25 cellular contexts compared by ENCODE assay signal in genomic region chr10:34101001-34101400, GRCh38.
DNase-seq lines count a peak whose midpoint lies in the region; ATAC-seq, FAIRE-seq and TF ChIP-seq lines count a peak whose summit lies in the region.
"Had no signal": no experiment of that assay in that cellular context is flagged by ENCODE, and none has a peak within 500 bp of the region (broad histone marks: within the 10 kb centered on the region; RNA-seq: fewer than 3 reads in every experiment).

No MANE protein-coding gene starts in this region.

- intact Hi-C loops in kidney (cut with DNase I) (no loop called here), upper lobe of right lung (cut with DNase I) (no loop called here), left ventricle myocardium inferior (cut with micrococcal nuclease) (no loop called here)

- no peaks in the 10 kb centered on the region for H4K20me1 ChIP-seq in smooth muscle cell (ENCODE audit: low read depth)
- H4K20me1 ChIP-seq: BLaER1 had no signal

- peaks cover 20% of the 10 kb centered on the region for H3F3A ChIP-seq in smooth muscle cell (ENCODE audit: low read depth)

- H3K9me3 ChIP-seq in kidney (ENCODE audit: control insufficient read depth in 1 of 2, low read length in 2 of 2) (peaks cover 0 to 8% of the 10 kb centered on the region in 2 donors), smooth muscle cell (replicated peaks; ENCODE audit: low read depth) (no peaks in the 10 kb centered on the region), upper lobe of right lung (no peaks in the 10 kb centered on the region), left ventricle myocardium inferior (replicated peaks) (peaks cover 26% of the 10 kb centered on the region)

- ATAC-seq in upper lobe of right lung: no peak
- ATAC-seq: HepG2, K562 had no signal

- DNase-seq in HTR-8/SVneo (ENCODE audit: insufficient read length, low spot score): no peak
- no peak for DNase-seq in kidney
- no peak for DNase-seq in smooth muscle cell (lab: John Stamatoyannopoulos, UW; ENCODE audit: unreplicated experiment)
- no peak for DNase-seq in upper lobe of right lung
- no peak for DNase-seq in germinal center (ENCODE audit: low spot score)
- DNase-seq in NCI-H2081 (lab: John Stamatoyannopoulos, UW): no peak
- no peak for DNase-seq in left ventricle myocardium inferior
- DNase-seq: 8988T; CD4-positive, CD25-positive, alpha-beta regulatory T cell; DMS153; DND-41; Kasumi-1; NCI-H1092 treated with DMSO at 0.1 percent for 48 hours; NCI-H1436; NCI-H187; NCI-H446; NCI-H524 treated with DMSO at 0.1 percent for 48 hours; NCI-H774; SIG-M5 had no signal

- no peak overlapping the region for H3K9ac ChIP-seq in kidney (ENCODE audit: low read length in 2 of 2)
- no peak overlapping the region for H3K9ac ChIP-seq in smooth muscle cell (ENCODE audit: low read depth)
- H3K9ac ChIP-seq: BLaER1 had no signal

- peak; percentile 67 for FAIRE-seq in HTR-8/SVneo (lab: Jason Lieb, UNC)
- no peak for FAIRE-seq in kidney (lab: Jason Lieb, UNC)
- FAIRE-seq: GM19239, HepG2, K562, RCC 7860 had no signal

- 100% methylated on average over 5 of the region's 5 CpGs for WGBS in smooth muscle cell (ENCODE audit: low lambda C conversion rate)

- H3K27me3 ChIP-seq in smooth muscle cell (ENCODE audit: low read depth) (no peaks in the 10 kb centered on the region), upper lobe of right lung (no peaks in the 10 kb centered on the region), left ventricle myocardium inferior (ENCODE audit: low read depth) (no peaks in the 10 kb centered on the region)
- H3K27me3 ChIP-seq: BLaER1 had no signal

- no peak overlapping the region for H2AFZ ChIP-seq in smooth muscle cell (ENCODE audit: low read depth)

- H3K27ac ChIP-seq in kidney (ENCODE audit: low read depth in 2 of 2, low read length in 2 of 2): peak overlapping the region; percentile 77 to 82
- peak overlapping the region; percentile 93 for H3K27ac ChIP-seq in smooth muscle cell (ENCODE audit: low read depth)
- H3K27ac ChIP-seq in upper lobe of right lung: peak overlapping the region; percentile 61
- no peak overlapping the region for H3K27ac ChIP-seq in left ventricle myocardium inferior (replicated peaks)
- H3K27ac ChIP-seq: BLaER1, HL-60 had no signal

- no peaks in the 10 kb centered on the region for H3K79me2 ChIP-seq in smooth muscle cell (ENCODE audit: low read depth)

- H3K4me2 ChIP-seq in smooth muscle cell: no peak overlapping the region
- H3K4me2 ChIP-seq: BLaER1 had no signal

- peaks cover 0 to 3% of the 10 kb centered on the region in 2 donors for H3K4me1 ChIP-seq in kidney (ENCODE audit: control insufficient read depth in 1 of 2, insufficient read depth in 1 of 2, low read depth in 1 of 2, low read length in 2 of 2)
- peaks cover 9% of the 10 kb centered on the region for H3K4me1 ChIP-seq in smooth muscle cell (ENCODE audit: low read depth)
- H3K4me1 ChIP-seq in upper lobe of right lung: peaks cover 12% of the 10 kb centered on the region
- H3K4me1 ChIP-seq in left ventricle myocardium inferior: peaks cover 12% of the 10 kb centered on the region

- no peaks in the 10 kb centered on the region for H3K36me3 ChIP-seq in kidney (ENCODE audit: control insufficient read depth in 1 of 2, insufficient read depth in 2 of 2, low read length in 2 of 2)
- peaks cover under 1% of the 10 kb centered on the region for H3K36me3 ChIP-seq in smooth muscle cell (ENCODE audit: low read depth)
- no peaks in the 10 kb centered on the region for H3K36me3 ChIP-seq in upper lobe of right lung
- H3K36me3 ChIP-seq in left ventricle myocardium inferior: no peaks in the 10 kb centered on the region
- H3K36me3 ChIP-seq: BLaER1 had no signal

- TF ChIP-seq CTCF in kidney (IDR thresholded peaks at IDR 0.05; ENCODE audit: borderline replicate concordance, extremely low read depth, insufficient read depth) (no peak), smooth muscle cell (IDR thresholded peaks at IDR 0.05; ENCODE audit: borderline replicate concordance, insufficient read depth, poor library complexity, severe bottlenecking) (no peak), upper lobe of right lung (IDR thresholded peaks at IDR 0.05) (no peak), left ventricle myocardium inferior (IDR thresholded peaks at IDR 0.05; ENCODE audit: borderline replicate concordance) (no peak)

- no peak overlapping the region for H3K4me3 ChIP-seq in kidney (ENCODE audit: low read length in 2 of 2)
- no peak overlapping the region for H3K4me3 ChIP-seq in smooth muscle cell
- H3K4me3 ChIP-seq in upper lobe of right lung: no peak overlapping the region
- no peak overlapping the region for H3K4me3 ChIP-seq in left ventricle myocardium inferior
- H3K4me3 ChIP-seq: BLaER1, K562 had no signal
